8 cellular contexts compared by ENCODE assay signal in genomic region chr16:22206013-22206846, GRCh38.
DNase-seq lines count a peak whose midpoint lies in the region; ATAC-seq and TF ChIP-seq lines count a peak whose summit lies in the region.

TSS of gene EEF2K (plus strand) at chr16:22206278. CDS start at chr16:22225730, 19,452 bp downstream.

- DNase-seq in DMS114 treated with DMSO at 0.1 percent for 48 hours (lab: John Stamatoyannopoulos, UW; ENCODE audit: unreplicated experiment): peak; percentile 92
- DNase-seq in HuH-7 (ENCODE audit: low spot score): peak; percentile 97
- peak; percentile 98 for DNase-seq in OCI-M1 (lab: John Stamatoyannopoulos, UW)
- peak; percentile 84 for DNase-seq in activated T-cell treated with anti-CD3 and anti-CD28 coated beads, Interleukin-2, amount 50 U/mL, for 1 hour
- DNase-seq in erythroblast (lab: John Stamatoyannopoulos, UW): peak; percentile 96 to 97
- peak; percentile 58 to 81 for DNase-seq in stimulated activated CD8-positive, alpha-beta memory T cell treated with anti-CD3 and anti-CD28 coated beads, Interleukin-7, amount 100 ng/mL, for 4 hours (ENCODE audit: low read depth in 2 of 2)

- peak within 1 kb of the TSS; percentile 78 to 84 for H3K4me3 ChIP-seq in muscle layer of colon (ENCODE audit: low read depth in 1 of 2, low read length in 2 of 2)

- no peaks in the 10 kb centered on the region for H3K27me3 ChIP-seq in muscle layer of colon (ENCODE audit: control insufficient read depth in 1 of 2, insufficient read depth in 2 of 2, low read length in 2 of 2)

- no peaks in the 10 kb centered on the region for H3K36me3 ChIP-seq in muscle layer of colon (ENCODE audit: insufficient read depth, low read length)

- peak within 1 kb of the TSS; percentile 65 for H3K9ac ChIP-seq in muscle layer of colon (ENCODE audit: low read length)

- peak; percentile 82 for ATAC-seq in GM21515 (IDR thresholded peaks at IDR 0.05; ENCODE audit: unreplicated experiment)

- H3K4me1 ChIP-seq in muscle layer of colon (ENCODE audit: insufficient read depth, low read length): peaks cover 39% of the 10 kb centered on the region

- TF ChIP-seq POLR2A in erythroblast (IDR thresholded peaks at IDR 0.05; ENCODE audit: low read length): peak; percentile 52

- H3K9me3 ChIP-seq in muscle layer of colon (ENCODE audit: low read length): no peaks in the 10 kb centered on the region

- peak within 1 kb of the TSS; percentile 95 for H3K27ac ChIP-seq in muscle layer of colon (ENCODE audit: low read depth, low read length)

Comparison
In these comparisons a context has a peak if more than half of its experiments do, and no peak if none do; other contexts are left out.
1. Peak in every context shown above with its lines: DNase-seq, ATAC-seq, H3K4me3 ChIP-seq and H3K27ac ChIP-seq.